Comparison of ENCODE assay signal across 31 cellular contexts in genomic region chr11:122902951-122903350, GRCh38.
"Had no signal": no experiment of that assay in that cellular context is flagged by ENCODE, and none has a peak within 500 bp of the region (broad histone marks: within the 10 kb centered on the region; RNA-seq: fewer than 3 reads in every experiment).

No MANE protein-coding gene starts in this region.

- H3K9me3 Mint-ChIP-seq: naive B cell; natural killer cell; nephron progenitor cell; neural progenitor cell; stimulated activated memory B cell treated with anti-CD40 and anti-IgM and Interleukin-4, amounts not matched to agents 10 μg/mL and 1 μg/mL and 100 μg/mL, for 72 hours; stimulated activated naive CD8-positive, alpha-beta T cell treated with anti-CD3 and anti-CD28 coated beads, Interleukin-15, amount 100 ng/mL, for 72 hours had no signal

- H3K4me3 Mint-ChIP-seq: naive B cell; natural killer cell; nephron progenitor cell; neural progenitor cell; stimulated activated memory B cell treated with anti-CD40 and anti-IgM and Interleukin-4, amounts not matched to agents 10 μg/mL and 1 μg/mL and 100 μg/mL, for 72 hours; stimulated activated naive CD8-positive, alpha-beta T cell treated with anti-CD3 and anti-CD28 coated beads, Interleukin-15, amount 100 ng/mL, for 72 hours had no signal

- H3K27ac Mint-ChIP-seq: naive B cell; natural killer cell; nephron progenitor cell; neural progenitor cell; progenitor cell of endocrine pancreas; stimulated activated memory B cell treated with anti-CD40 and anti-IgM and Interleukin-4, amounts not matched to agents 10 μg/mL and 1 μg/mL and 100 μg/mL, for 72 hours; stimulated activated naive CD8-positive, alpha-beta T cell treated with anti-CD3 and anti-CD28 coated beads, Interleukin-15, amount 100 ng/mL, for 72 hours had no signal

- DNase-seq: heart right ventricle; kidney; left colon; left lung; lower lobe of right lung; mammary epithelial cell; mesenchymal stem cell; naive B cell; natural killer cell; nephron progenitor cell; ovary; right lobe of liver; stimulated activated CD4-positive, alpha-beta T cell treated with anti-CD3 and anti-CD28 coated beads, Interleukin-1b, Interleukin-23, amount 100 ng/mL, for 48 hours; stimulated activated CD4-positive, alpha-beta T cell treated with anti-CD3 and anti-CD28 coated beads, Interleukin-2, amount 100 ng/mL, for 48 hours; stimulated activated CD4-positive, alpha-beta T cell treated with anti-CD3 and anti-CD28 coated beads, Interleukin-4, amount 100 ng/mL, for 4 hours; stimulated activated CD8-positive, alpha-beta memory T cell treated with anti-CD3 and anti-CD28 coated beads, Interleukin-4, amount 100 ng/mL, for 48 hours; stimulated activated naive CD4-positive, alpha-beta T cell treated with Interleukin-2 at 50 U/mL for 16 hours; stimulated activated naive CD8-positive, alpha-beta T cell treated with anti-CD3 and anti-CD28 coated beads, Interleukin-15, amount 100 ng/mL, for 72 hours; testis; thyroid gland; transverse colon; upper lobe of right lung had no signal

- H3K9me3 ChIP-seq: heart right ventricle, left lung, lower lobe of right lung, neutrophil, ovary, right atrium auricular region, right lobe of liver, testis, thyroid gland, transverse colon, upper lobe of right lung had no signal

- H3K36me3 ChIP-seq: heart right ventricle, left lung, lower lobe of right lung, neural progenitor cell, neutrophil, ovary, right atrium auricular region, right lobe of liver, transverse colon, upper lobe of right lung had no signal

- H3K4me1 Mint-ChIP-seq: naive B cell, natural killer cell had no signal

- FAIRE-seq: islet of Langerhans, kidney, urothelium cell line had no signal

- H3K27me3 Mint-ChIP-seq: naive B cell; progenitor cell of endocrine pancreas; stimulated activated memory B cell treated with anti-CD40 and anti-IgM and Interleukin-4, amounts not matched to agents 10 μg/mL and 1 μg/mL and 100 μg/mL, for 72 hours; stimulated activated naive CD8-positive, alpha-beta T cell treated with anti-CD3 and anti-CD28 coated beads, Interleukin-15, amount 100 ng/mL, for 72 hours had no signal

- H3K4me2 ChIP-seq: hepatocyte, neural progenitor cell, smooth muscle cell had no signal

- H3K27ac ChIP-seq: heart right ventricle, hepatocyte, left lung, lower lobe of right lung, neural progenitor cell, neutrophil, ovary, right atrium auricular region, right lobe of liver, testis, thyroid gland, transverse colon, upper lobe of right lung had no signal

- H3K36me3 Mint-ChIP-seq: natural killer cell, neural progenitor cell had no signal

- ATAC-seq: heart right ventricle; left colon; left lung; lower lobe of right lung; natural killer cell; right lobe of liver; stimulated activated memory B cell treated with anti-CD40 and anti-IgM and Interleukin-4, amounts not matched to agents 10 μg/mL and 1 μg/mL and 100 μg/mL, for 72 hours; stimulated activated naive CD8-positive, alpha-beta T cell treated with anti-CD3 and anti-CD28 coated beads, Interleukin-15, amount 100 ng/mL, for 72 hours; upper lobe of right lung had no signal

- H3K9ac ChIP-seq: neural progenitor cell had no signal

- H3K4me3 ChIP-seq: heart right ventricle, hepatocyte, left lung, lower lobe of right lung, neural progenitor cell, ovary, right atrium auricular region, right lobe of liver, smooth muscle cell, testis, thyroid gland, transverse colon, upper lobe of right lung had no signal

- H2AFZ ChIP-seq: hepatocyte, neural progenitor cell had no signal

- H3K79me2 ChIP-seq: hepatocyte had no signal

- H3K4me1 ChIP-seq: heart right ventricle, left lung, lower lobe of right lung, neural progenitor cell, right atrium auricular region, right lobe of liver, testis, transverse colon, upper lobe of right lung had no signal

- H3K27me3 ChIP-seq: heart right ventricle, hepatocyte, left lung, neural progenitor cell, neutrophil, ovary, right atrium auricular region, testis, thyroid gland, transverse colon, upper lobe of right lung had no signal
